Comparison of ENCODE assay signal across 11 cellular contexts in the genomic region with DNA sequence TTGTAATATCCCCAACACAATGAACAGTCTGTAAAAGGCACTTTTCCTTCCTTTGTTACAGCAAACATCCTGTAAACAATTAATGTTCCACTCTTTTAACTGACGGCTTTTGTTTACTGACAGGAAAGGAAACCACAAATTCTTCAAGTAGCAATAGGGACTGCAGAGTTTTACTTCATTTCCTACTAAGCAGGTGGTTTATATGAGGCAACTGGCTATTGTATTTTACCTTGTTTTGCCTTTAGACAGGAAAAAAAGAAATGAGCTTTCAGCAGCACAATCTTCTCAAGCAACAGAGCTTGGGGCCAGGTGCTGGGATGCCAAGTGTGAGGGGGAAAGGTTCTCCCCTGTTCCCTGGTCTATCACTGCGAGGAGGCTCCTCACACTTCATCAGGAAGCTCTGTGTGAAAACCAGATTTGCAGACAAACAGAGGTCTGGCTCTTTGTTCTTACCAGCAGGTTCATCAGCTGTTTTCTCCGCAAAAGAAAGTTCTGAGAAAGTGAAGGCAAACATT. TPM values are rescaled to one million over a fixed set of nuclear protein-coding genes. Genes with fewer than 3 reads are reported as not detected.
DNase-seq lines count a peak whose midpoint lies in the region; ATAC-seq and TF ChIP-seq lines count a peak whose summit lies in the region.
"Had no signal": no experiment of that assay in that cellular context is flagged by ENCODE, and none has a peak within 500 bp of the region (broad histone marks: within the 10 kb centered on the region; RNA-seq: fewer than 3 reads in every experiment).

No MANE protein-coding gene starts in this region.

- H3K9ac ChIP-seq in Karpas-422 (ENCODE audit: low read length), result no peak overlapping the region

- no peak for TF ChIP-seq CTCF in chondrocyte (IDR thresholded peaks at IDR 0.05)

- peaks cover 2% of the 10 kb centered on the region for H3K36me3 Mint-ChIP-seq in chondrocyte (ENCODE audit: low read depth)
- H3K36me3 Mint-ChIP-seq: stimulated activated memory B cell treated with anti-CD40 and anti-IgM and Interleukin-4, amounts not matched to agents 10 μg/mL and 1 μg/mL and 100 μg/mL, for 72 hours had no signal

- H3K4me1 ChIP-seq in Karpas-422 (ENCODE audit: low read length), result no peaks in the 10 kb centered on the region

- no peak overlapping the region for H2AFZ ChIP-seq in Karpas-422 (ENCODE audit: low read length)

- no peaks in the 10 kb centered on the region for H3K79me2 ChIP-seq in Karpas-422 (ENCODE audit: low read length)

- H3K4me3 Mint-ChIP-seq in chondrocyte (ENCODE audit: unreplicated experiment), result no peak overlapping the region
- H3K4me3 Mint-ChIP-seq: stimulated activated memory B cell treated with anti-CD40 and anti-IgM and Interleukin-4, amounts not matched to agents 10 μg/mL and 1 μg/mL and 100 μg/mL, for 72 hours had no signal

- H3K4me1 Mint-ChIP-seq in chondrocyte (ENCODE audit: low read depth), result peaks cover 16% of the 10 kb centered on the region
- H3K4me1 Mint-ChIP-seq: stimulated activated memory B cell treated with anti-CD40 and anti-IgM and Interleukin-4, amounts not matched to agents 10 μg/mL and 1 μg/mL and 100 μg/mL, for 72 hours had no signal

- H3K27me3 Mint-ChIP-seq in chondrocyte (ENCODE audit: low read depth), result no peaks in the 10 kb centered on the region
- H3K27me3 Mint-ChIP-seq: stimulated activated memory B cell treated with anti-CD40 and anti-IgM and Interleukin-4, amounts not matched to agents 10 μg/mL and 1 μg/mL and 100 μg/mL, for 72 hours had no signal

- intact Hi-C loops in left ventricle myocardium superior (cut with micrococcal nuclease), result no loop called here

- H3K36me3 ChIP-seq in MG63 (peaks cover 13% of the 10 kb centered on the region), Karpas-422 (ENCODE audit: insufficient read depth, low read length) (no peaks in the 10 kb centered on the region)

- H3K9me3 Mint-ChIP-seq in chondrocyte (ENCODE audit: low read depth), result no peaks in the 10 kb centered on the region
- H3K9me3 Mint-ChIP-seq: stimulated activated memory B cell treated with anti-CD40 and anti-IgM and Interleukin-4, amounts not matched to agents 10 μg/mL and 1 μg/mL and 100 μg/mL, for 72 hours had no signal

- H3K4me3 ChIP-seq in MG63, result no peak overlapping the region
- H3K4me3 ChIP-seq in Karpas-422 (ENCODE audit: low read length), result no peak overlapping the region

- peak; percentile 42 to 64 for DNase-seq in AML-193 (lab: John Stamatoyannopoulos, UW)
- peak; percentile 59 for DNase-seq in NCI-H2029 (lab: John Stamatoyannopoulos, UW)
- no peak for DNase-seq in left ventricle myocardium superior
- no peak for DNase-seq in MG63
- DNase-seq in Karpas-422, result no peak
- no peak for DNase-seq in amniotic stem cell (lab: John Stamatoyannopoulos, UW)
- no peak for DNase-seq in chondrocyte (ENCODE audit: low spot score)
- DNase-seq: erythroblast, NCI-H524 had no signal

- no peaks in the 10 kb centered on the region for H4K20me1 ChIP-seq in Karpas-422 (ENCODE audit: insufficient read depth, low read depth, low read length)

- no peak overlapping the region for H3K27ac ChIP-seq in Karpas-422 (ENCODE audit: low read length)

- H3K9me3 ChIP-seq in MG63, result no peaks in the 10 kb centered on the region
- H3K9me3 ChIP-seq in Karpas-422 (ENCODE audit: low read length), result no peaks in the 10 kb centered on the region

- H3K27ac Mint-ChIP-seq in chondrocyte (ENCODE audit: unreplicated experiment), result no peak overlapping the region
- H3K27ac Mint-ChIP-seq: stimulated activated memory B cell treated with anti-CD40 and anti-IgM and Interleukin-4, amounts not matched to agents 10 μg/mL and 1 μg/mL and 100 μg/mL, for 72 hours had no signal

- H3K4me2 ChIP-seq in Karpas-422 (ENCODE audit: low read depth, low read length, poor library complexity, severe bottlenecking), result no peak overlapping the region

- H3K9me2 ChIP-seq in Karpas-422 (replicated peaks; ENCODE audit: insufficient read depth, low read length), result no peaks in the 10 kb centered on the region

- ATAC-seq in GM19395 (IDR thresholded peaks at IDR 0.05; ENCODE audit: unreplicated experiment) (peak; percentile 79), left ventricle myocardium superior (peak; percentile 25)
- ATAC-seq: stimulated activated memory B cell treated with anti-CD40 and anti-IgM and Interleukin-4, amounts not matched to agents 10 μg/mL and 1 μg/mL and 100 μg/mL, for 72 hours had no signal

- H3K27me3 ChIP-seq in MG63 (no peaks in the 10 kb centered on the region), Karpas-422 (ENCODE audit: low read length) (no peaks in the 10 kb centered on the region)

RNA-seq across cellular contexts. Expression of gene SIPA1L2, which starts 51.2 kb away (rescaled TPM):
- total RNA-seq in left ventricle myocardium superior, result 127 TPM
- total RNA-seq in MG63 (2014; rRNA removed; shearing (Covaris generic); ENCODE audit: low replicate concordance), result 11.4 and 16.8 TPM in 2 replicates
- 0.04 TPM in 1 of 2 replicates, not detected in the other for total RNA-seq in Karpas-422 (2014; rRNA removed; shearing (Covaris generic); ENCODE audit: low replicate concordance)
- 8.9 to 9.5 TPM (median 9.0 TPM) in 3 replicates for total RNA-seq in chondrocyte

Comparison
In these comparisons a context has a peak if more than half of its experiments do, and no peak if none do; other contexts are left out.
1. DNase-seq: peak in AML-193 (2 of 2) and NCI-H2029 (single experiment); none in left ventricle myocardium superior (single experiment), MG63 (single experiment), Karpas-422 (single experiment), amniotic stem cell (single experiment) and chondrocyte (single experiment).